In genomic region chr11:31328698-31329097, GRCh38 we compare ENCODE assay signal across 4 cellular contexts.
TF ChIP-seq lines count a peak whose summit lies in the region.

No MANE protein-coding gene starts in this region.

TF ChIP-seq in HepG2, 621 proteins besides CTCF, POLR2A, EP300 and RAD21:
- no peak for TF ChIP-seq SRSF4 (IDR thresholded peaks at IDR 0.05; ENCODE audit: low read depth, low read length, poor library complexity, severe bottlenecking)
- TF ChIP-seq MAFK (conservative IDR thresholded peaks at IDR 0.05 in 1 of 2, IDR thresholded peaks at IDR 0.05 in 1 of 2; ENCODE audit: low read length in 2 of 2) = peak; percentile 75 to 93
- no peak for TF ChIP-seq BHLHE40 (IDR thresholded peaks at IDR 0.05; ENCODE audit: low read length)
- TF ChIP-seq MAFF (IDR thresholded peaks at IDR 0.05; ENCODE audit: low read depth, low read length) = peak; percentile 86
TF ChIP-seq in HepG2: peak in this region for 2.

TF ChIP-seq in A549, 52 proteins besides CTCF, POLR2A, EP300 and RAD21:
- TF ChIP-seq MAFK (IDR thresholded peaks at IDR 0.05; ENCODE audit: partially characterized antibody) (peak; percentile 79), KDM5A (IDR thresholded peaks at IDR 0.05) (no peak), ELK1 (IDR thresholded peaks at IDR 0.05; ENCODE audit: low read depth, low read length) (no peak), JUN (IDR thresholded peaks at IDR 0.05) (no peak), MAZ (IDR thresholded peaks at IDR 0.05; ENCODE audit: borderline replicate concordance, low read depth, low read length) (no peak)

TF ChIP-seq in IMR-90, 13 proteins besides CTCF, POLR2A, EP300 and RAD21:
- peak; percentile 88 for TF ChIP-seq MAFK (IDR thresholded peaks at IDR 0.05; ENCODE audit: low read depth, low read length)
- TF ChIP-seq RCOR1 (IDR thresholded peaks at IDR 0.05; ENCODE audit: insufficient replicate concordance, low read length) = no peak
- no peak for TF ChIP-seq CEBPB (IDR thresholded peaks at IDR 0.05; ENCODE audit: low read depth, low read length)

TF ChIP-seq in K562, 482 proteins besides CTCF, POLR2A, EP300 and RAD21:
- TF ChIP-seq, protein P1, sequence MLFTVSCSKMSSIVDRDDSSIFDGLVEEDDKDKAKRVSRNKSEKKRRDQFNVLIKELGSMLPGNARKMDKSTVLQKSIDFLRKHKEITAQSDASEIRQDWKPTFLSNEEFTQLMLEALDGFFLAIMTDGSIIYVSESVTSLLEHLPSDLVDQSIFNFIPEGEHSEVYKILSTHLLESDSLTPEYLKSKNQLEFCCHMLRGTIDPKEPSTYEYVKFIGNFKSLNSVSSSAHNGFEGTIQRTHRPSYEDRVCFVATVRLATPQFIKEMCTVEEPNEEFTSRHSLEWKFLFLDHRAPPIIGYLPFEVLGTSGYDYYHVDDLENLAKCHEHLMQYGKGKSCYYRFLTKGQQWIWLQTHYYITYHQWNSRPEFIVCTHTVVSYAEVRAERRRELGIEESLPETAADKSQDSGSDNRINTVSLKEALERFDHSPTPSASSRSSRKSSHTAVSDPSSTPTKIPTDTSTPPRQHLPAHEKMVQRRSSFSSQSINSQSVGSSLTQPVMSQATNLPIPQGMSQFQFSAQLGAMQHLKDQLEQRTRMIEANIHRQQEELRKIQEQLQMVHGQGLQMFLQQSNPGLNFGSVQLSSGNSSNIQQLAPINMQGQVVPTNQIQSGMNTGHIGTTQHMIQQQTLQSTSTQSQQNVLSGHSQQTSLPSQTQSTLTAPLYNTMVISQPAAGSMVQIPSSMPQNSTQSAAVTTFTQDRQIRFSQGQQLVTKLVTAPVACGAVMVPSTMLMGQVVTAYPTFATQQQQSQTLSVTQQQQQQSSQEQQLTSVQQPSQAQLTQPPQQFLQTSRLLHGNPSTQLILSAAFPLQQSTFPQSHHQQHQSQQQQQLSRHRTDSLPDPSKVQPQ (CRISPR knock-in tag; IDR thresholded peaks at IDR 0.05; ENCODE audit: borderline replicate concordance) = no peak
- TF ChIP-seq MAFG (tag; conservative IDR thresholded peaks at IDR 0.05) (peak; percentile 54), BRCA1 (IDR thresholded peaks at IDR 0.05) (no peak), BRCA1 (CRISPR knock-in tag; IDR thresholded peaks at IDR 0.05) (no peak), ZNF316 (IDR thresholded peaks at IDR 0.05) (peak; percentile 71), MTF1 (CRISPR knock-in tag; IDR thresholded peaks at IDR 0.05; ENCODE audit: borderline replicate concordance) (no peak), GATAD2B (IDR thresholded peaks at IDR 0.05; ENCODE audit: borderline replicate concordance) (no peak), ZNF165 (CRISPR knock-in tag; IDR thresholded peaks at IDR 0.05; ENCODE audit: borderline replicate concordance) (no peak), ZNF282 (CRISPR knock-in tag; IDR thresholded peaks at IDR 0.05) (no peak), C11orf30 (IDR thresholded peaks at IDR 0.05; ENCODE audit: low read depth) (peak; percentile 48; the same call in 1 of the 2 replicates), ZNF644 (tag; IDR thresholded peaks at IDR 0.05; ENCODE audit: low read depth) (no peak), NCOR1 (IDR thresholded peaks at IDR 0.05) (no peak), STAT5B (CRISPR knock-in tag; IDR thresholded peaks at IDR 0.05) (no peak), TARDBP (IDR thresholded peaks at IDR 0.05) (no peak), HDAC6 (IDR thresholded peaks at IDR 0.05; ENCODE audit: low read depth, low read length) (no peak), MNT (conservative IDR thresholded peaks at IDR 0.05) (no peak), NFIC (IDR thresholded peaks at IDR 0.05) (no peak), ZNF586 (CRISPR knock-in tag; conservative IDR thresholded peaks at IDR 0.05) (no peak), SMAD1 (IDR thresholded peaks at IDR 0.05; ENCODE audit: low read depth, low read length, partially characterized antibody) (no peak), ZNF224 (CRISPR knock-in tag; IDR thresholded peaks at IDR 0.05) (no peak), ZC3H4 (CRISPR knock-in tag; IDR thresholded peaks at IDR 0.05; ENCODE audit: borderline replicate concordance) (no peak), MAFK (IDR thresholded peaks at IDR 0.05; ENCODE audit: low read length) (peak; percentile 74), NELFE (IDR thresholded peaks at IDR 0.05; ENCODE audit: insufficient read depth, insufficient read length) (no peak), NCOA2 (IDR thresholded peaks at IDR 0.05; ENCODE audit: partially characterized antibody in 2 of 2) (no peak), EHMT2 (IDR thresholded peaks at IDR 0.05) (no peak), HMGN3 (IDR thresholded peaks at IDR 0.05; ENCODE audit: borderline replicate concordance, extremely low read depth, insufficient read length, low read depth, low read length) (no peak), HMGXB4 (CRISPR knock-in tag; IDR thresholded peaks at IDR 0.05) (no peak), ZSCAN32 (CRISPR knock-in tag; IDR thresholded peaks at IDR 0.05) (no peak), MAFF (IDR thresholded peaks at IDR 0.05; ENCODE audit: low read length) (peak; percentile 49; the same call in 1 of the 2 replicates), ZNF551 (CRISPR knock-in tag; IDR thresholded peaks at IDR 0.05) (no peak)
- TF ChIP-seq, protein P2, sequence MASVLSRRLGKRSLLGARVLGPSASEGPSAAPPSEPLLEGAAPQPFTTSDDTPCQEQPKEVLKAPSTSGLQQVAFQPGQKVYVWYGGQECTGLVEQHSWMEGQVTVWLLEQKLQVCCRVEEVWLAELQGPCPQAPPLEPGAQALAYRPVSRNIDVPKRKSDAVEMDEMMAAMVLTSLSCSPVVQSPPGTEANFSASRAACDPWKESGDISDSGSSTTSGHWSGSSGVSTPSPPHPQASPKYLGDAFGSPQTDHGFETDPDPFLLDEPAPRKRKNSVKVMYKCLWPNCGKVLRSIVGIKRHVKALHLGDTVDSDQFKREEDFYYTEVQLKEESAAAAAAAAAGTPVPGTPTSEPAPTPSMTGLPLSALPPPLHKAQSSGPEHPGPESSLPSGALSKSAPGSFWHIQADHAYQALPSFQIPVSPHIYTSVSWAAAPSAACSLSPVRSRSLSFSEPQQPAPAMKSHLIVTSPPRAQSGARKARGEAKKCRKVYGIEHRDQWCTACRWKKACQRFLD (CRISPR knock-in tag; IDR thresholded peaks at IDR 0.05) = no peak
